ENCODE assay signal across 16 cellular contexts in genomic region chr19:54281008-54281728, GRCh38. TPM values are rescaled to one million over a fixed set of nuclear protein-coding genes. Genes with fewer than 3 reads are reported as not detected.
DNase-seq lines count a peak whose midpoint lies in the region; ATAC-seq and TF ChIP-seq lines count a peak whose summit lies in the region.
"Had no signal": no experiment of that assay in that cellular context is flagged by ENCODE, and none has a peak within 500 bp of the region (broad histone marks: within the 10 kb centered on the region; RNA-seq: fewer than 3 reads in every experiment).

TSS of gene LILRB2 (minus strand) at chr19:54281110. CDS start at chr19:54280496, 614 bp downstream.

- peaks cover under 1% of the 10 kb centered on the region; the same call in 1 of the 2 replicates for H3K79me2 ChIP-seq in DOHH2 (ENCODE audit: control insufficient read depth, low read length)

- H3K4me1 ChIP-seq in DOHH2 (ENCODE audit: control insufficient read depth, low read length) = peaks cover 65% of the 10 kb centered on the region
- H3K4me1 ChIP-seq in gastrocnemius medialis = no peaks in the 10 kb centered on the region

- intact Hi-C loops in left ventricle myocardium superior (cut with micrococcal nuclease) = no loop called here
- intact Hi-C loops in sciatic nerve (cut with DNase I) = no loop called here
- intact Hi-C loops in gastrocnemius medialis (cut with DNase I; ENCODE audit: low total_unique reads) = loop anchor here (5.0 kb wide), 1 partner anchor 306 kb away; no protein-coding TSS in a partner anchor
- intact Hi-C loops in posterior cingulate gyrus (cut with DNase I) = no loop called here

- no peaks in the 10 kb centered on the region for H4K20me1 ChIP-seq in DOHH2 (ENCODE audit: control insufficient read depth, insufficient read depth, low read depth, low read length)

- in situ Hi-C loops in gastrocnemius medialis (cut with MboI; ENCODE audit: low sequenced_read_pairs in 4 of 4) = loop anchor here in 1 of 4 donors (5.0 kb wide), 1 partner anchor 306 kb away; no protein-coding TSS in a partner anchor

- H3K9me3 ChIP-seq in DOHH2 (ENCODE audit: control insufficient read depth, insufficient read depth, low read length) = no peaks in the 10 kb centered on the region
- H3K9me3 ChIP-seq in gastrocnemius medialis = no peaks in the 10 kb centered on the region

- no peak for TF ChIP-seq CTCF in DOHH2 (IDR thresholded peaks at IDR 0.05; ENCODE audit: low read depth, low read length, poor library complexity, severe bottlenecking)
- no peak for TF ChIP-seq CTCF in gastrocnemius medialis (IDR thresholded peaks at IDR 0.05 in 4 of 5, conservative IDR thresholded peaks at IDR 0.05 in 1 of 5)

- H3K9me2 ChIP-seq in DOHH2 (replicated peaks; ENCODE audit: control insufficient read depth, low read length) = no peaks in the 10 kb centered on the region

- no peak for TF ChIP-seq POLR2A in gastrocnemius medialis (IDR thresholded peaks at IDR 0.05)

- peak; percentile 56 for ATAC-seq in left ventricle myocardium superior
- ATAC-seq in sciatic nerve = peak; percentile 55
- ATAC-seq in gastrocnemius medialis = no peak
- ATAC-seq in HG03135 (IDR thresholded peaks at IDR 0.05; ENCODE audit: unreplicated experiment) = no peak

- H3K4me3 ChIP-seq in DOHH2 (ENCODE audit: low read length) (peak within 1 kb of the TSS; percentile 53), gastrocnemius medialis (no peak within 1 kb of the TSS)
- H3K4me3 ChIP-seq: smooth muscle cell had no signal

- H3K27ac ChIP-seq in DOHH2 (ENCODE audit: low read depth, low read length) (peak within 1 kb of the TSS; percentile 17; the same call in 1 of the 2 replicates), gastrocnemius medialis (no peak within 1 kb of the TSS)

- DNase-seq in NOMO-1 treated with dmso at 0.1 percent for 144 hours (lab: John Stamatoyannopoulos, UW; ENCODE audit: unreplicated experiment) = peak; percentile 46
- DNase-seq in left ventricle myocardium superior = no peak
- DNase-seq in sciatic nerve (ENCODE audit: low spot score) = no peak
- DNase-seq in NCI-H146 treated with DMSO at 0.1 percent for 48 hours (lab: John Stamatoyannopoulos, UW; ENCODE audit: unreplicated experiment) = no peak
- no peak for DNase-seq in gastrocnemius medialis
- DNase-seq in posterior cingulate gyrus = no peak
- DNase-seq: DMS153, erythroblast, NCI-H1092, NCI-H226 had no signal

- H3K36me3 ChIP-seq in DOHH2 (ENCODE audit: control insufficient read depth, low read length) = no peaks in the 10 kb centered on the region
- H3K36me3 ChIP-seq in gastrocnemius medialis = no peaks in the 10 kb centered on the region

- H3F3A ChIP-seq in DOHH2 (ENCODE audit: control insufficient read depth, insufficient read depth) = peaks cover 9% of the 10 kb centered on the region; the same call in 1 of the 2 replicates

- peak within 1 kb of the TSS; percentile 64 for H3K4me2 ChIP-seq in DOHH2 (ENCODE audit: low read length)
- H3K4me2 ChIP-seq: smooth muscle cell had no signal

- no peaks in the 10 kb centered on the region for H3K27me3 ChIP-seq in DOHH2 (ENCODE audit: control insufficient read depth, low read length)
- H3K27me3 ChIP-seq in gastrocnemius medialis = peaks cover 0 to 5% (median 0%) of the 10 kb centered on the region in 3 donors

RNA-seq across cellular contexts. Expression of gene LILRB2, which starts in this region (rescaled TPM):
- total RNA-seq in left ventricle myocardium superior = 2.7 TPM
- total RNA-seq in sciatic nerve = 12.9 TPM
- 1 to 10 TPM in 3 of 4 donors, under 1 TPM in 1; 0.61 to 1.3 (median 1.2) TPM for total RNA-seq in gastrocnemius medialis
- total RNA-seq: activated T-helper 1 cell treated with anti-CD3 and anti-CD28 coated beads, Interleukin-12 subunit alpha, Interleukin-12 subunit beta, Interleukin-2, Interleukin-4 antibody, amounts not matched to agents 30 ng/mL and 10 ng/mL and 1 ng/mL, durations not matched to agents 14 hours and 24 hours and 36 hours; neural crest cell; smooth muscle cell; T-helper 1 cell treated with Interleukin-12 subunit alpha and Interleukin-12 subunit beta and Interleukin-4 antibody, amounts not matched to agents 30 ng/mL and 1 ng/mL, for 36 hours had no signal

Comparison
In these comparisons a context has a peak if more than half of its experiments do, and no peak if none do; other contexts are left out.
1. ATAC-seq: peak in left ventricle myocardium superior (single experiment) and sciatic nerve (single experiment); none in gastrocnemius medialis (0 of 2) and HG03135 (single experiment).